In the genomic region with DNA sequence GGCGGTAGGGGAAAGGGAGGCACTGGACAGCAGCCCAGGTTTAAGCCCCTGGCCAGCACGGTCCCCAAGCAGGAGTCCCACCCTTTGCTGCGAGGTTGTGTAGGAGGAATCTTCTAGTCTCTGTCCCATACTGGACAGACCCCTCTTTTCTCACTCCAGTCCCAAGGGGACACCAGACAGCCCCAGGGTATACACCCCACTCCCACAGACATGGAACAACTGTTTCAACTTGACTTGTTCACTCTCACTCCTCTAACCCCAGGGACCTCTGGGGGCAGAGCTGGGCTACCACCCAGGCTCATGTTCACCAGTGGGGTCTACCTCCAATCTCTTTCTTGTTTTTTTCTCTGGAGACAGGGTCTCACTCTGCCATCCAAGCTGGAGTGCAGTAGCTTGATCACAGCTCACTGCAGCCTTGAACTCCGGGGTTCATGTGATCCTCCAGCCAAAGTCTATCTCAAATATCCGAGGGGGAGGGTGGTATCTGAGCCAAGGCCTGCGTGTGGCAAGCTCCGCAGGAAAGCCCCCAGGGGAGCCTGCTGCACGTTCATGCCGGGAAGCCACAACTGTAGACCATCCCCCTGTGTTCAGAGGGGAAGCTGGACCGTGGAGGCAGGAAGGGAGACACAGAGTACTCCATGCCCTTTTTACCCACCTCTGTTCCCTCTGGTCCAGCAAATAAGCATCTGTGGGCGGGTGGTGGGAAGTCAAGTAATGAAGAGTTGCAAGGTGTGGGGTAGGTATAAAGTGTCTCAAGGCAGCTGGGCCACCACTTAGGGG, we compare ENCODE assay signal across 9 cellular contexts. TPM values are rescaled to one million over a fixed set of nuclear protein-coding genes. Genes with fewer than 3 reads are reported as not detected.
A peak's percentile ranks its signal among the peaks of the same experiment; 100 is the strongest.
DNase-seq lines count a peak whose midpoint lies in the region; ATAC-seq and TF ChIP-seq lines count a peak whose summit lies in the region.
"Had no signal": no experiment of that assay in that cellular context is flagged by ENCODE, and none has a peak within 500 bp of the region (broad histone marks: within the 10 kb centered on the region; RNA-seq: fewer than 3 reads in every experiment).

No MANE protein-coding gene starts in this region.

- H3K27me3 Mint-ChIP-seq in progenitor cell of endocrine pancreas = peaks cover 3% of the 10 kb centered on the region

- no peak for ATAC-seq in GM21447 (IDR thresholded peaks at IDR 0.05; ENCODE audit: unreplicated experiment)
- no peak for ATAC-seq in GM21367 (IDR thresholded peaks at IDR 0.05; ENCODE audit: unreplicated experiment)
- ATAC-seq in GM18505 (IDR thresholded peaks at IDR 0.05; ENCODE audit: unreplicated experiment) = no peak

- peak overlapping the region; percentile 77 for H3K4me3 Mint-ChIP-seq in progenitor cell of endocrine pancreas (ENCODE audit: low read depth)

- peaks cover 13% of the 10 kb centered on the region for H3K36me3 ChIP-seq in SJCRH30

- peaks cover 4% of the 10 kb centered on the region for H3K36me3 Mint-ChIP-seq in progenitor cell of endocrine pancreas (ENCODE audit: insufficient read depth)

- peaks cover 7% of the 10 kb centered on the region for H3K4me1 Mint-ChIP-seq in progenitor cell of endocrine pancreas (ENCODE audit: low read depth)

- no peak overlapping the region for H3K27ac Mint-ChIP-seq in progenitor cell of endocrine pancreas

- peak; percentile 32 for DNase-seq in OCI-M1 (lab: John Stamatoyannopoulos, UW)
- DNase-seq in fibroblast of gingiva (ENCODE audit: low read depth) = peak; percentile 23
- DNase-seq in progenitor cell of endocrine pancreas (ENCODE audit: low spot score, unreplicated experiment) = no peak
- DNase-seq in SJCRH30 = no peak

- TF ChIP-seq CTCF in GM12875 (IDR thresholded peaks at IDR 0.05; ENCODE audit: borderline replicate concordance, insufficient read depth, low read depth, low read length) (no peak), progenitor cell of endocrine pancreas (IDR thresholded peaks at IDR 0.05; ENCODE audit: unreplicated experiment) (no peak)

- no peaks in the 10 kb centered on the region for H3K27me3 ChIP-seq in SJCRH30

- TF ChIP-seq POLR2A in GM18505 (IDR thresholded peaks at IDR 0.05; ENCODE audit: borderline replicate concordance, extremely low read depth, insufficient read depth, insufficient read length) = no peak

- H3K27ac ChIP-seq in SJCRH30 = no peak overlapping the region

- peaks cover 5% of the 10 kb centered on the region for H3K9me3 Mint-ChIP-seq in progenitor cell of endocrine pancreas (ENCODE audit: low read depth)

- no peaks in the 10 kb centered on the region for H3K4me1 ChIP-seq in SJCRH30

- peak overlapping the region; percentile 84 for H3K4me3 ChIP-seq in GM12875 (ENCODE audit: low read depth, low read length)
- no peak overlapping the region for H3K4me3 ChIP-seq in SJCRH30

- H3K9me3 ChIP-seq in SJCRH30 (replicated peaks) = no peaks in the 10 kb centered on the region

RNA-seq across cellular contexts. Expression of a gene that starts 1.8 kb away (rescaled TPM):
- 60.4 and 61.5 TPM in 2 replicates for total RNA-seq in progenitor cell of endocrine pancreas
- total RNA-seq in SJCRH30 (2014; rRNA removed; shearing (Covaris generic)) = 53.8 and 56.7 TPM in 2 replicates

RNA-seq across cellular contexts. Expression of a gene that starts 23.5 kb away (rescaled TPM):
- not detected in 2 replicates for total RNA-seq in progenitor cell of endocrine pancreas
- not detected in 2 replicates for total RNA-seq in SJCRH30 (2014; rRNA removed; shearing (Covaris generic))
- total RNA-seq: myocyte had no signal

RNA-seq across cellular contexts. Expression of a gene that starts 34.3 kb away (rescaled TPM):
- total RNA-seq in progenitor cell of endocrine pancreas = 57.3 and 62.5 TPM in 2 replicates
- total RNA-seq in SJCRH30 (2014; rRNA removed; shearing (Covaris generic)) = 33.6 and 42.7 TPM in 2 replicates

RNA-seq across cellular contexts. Expression of a gene that starts 57.7 kb away (rescaled TPM):
- 9.7 and 10.0 TPM in 2 replicates for total RNA-seq in progenitor cell of endocrine pancreas
- total RNA-seq in SJCRH30 (2014; rRNA removed; shearing (Covaris generic)) = 24.1 and 29.3 TPM in 2 replicates

RNA-seq across cellular contexts. Expression of a gene that starts 58.6 kb away (rescaled TPM):
- 9.6 and 10.8 TPM in 2 replicates for total RNA-seq in progenitor cell of endocrine pancreas
- 8.5 and 9.0 TPM in 2 replicates for total RNA-seq in SJCRH30 (2014; rRNA removed; shearing (Covaris generic))

Comparison
In these comparisons a context has a peak if more than half of its experiments do, and no peak if none do; other contexts are left out.
1. DNase-seq: peak in OCI-M1 (single experiment) and fibroblast of gingiva (single experiment); none in progenitor cell of endocrine pancreas (single experiment) and SJCRH30 (0 of 2).